In the genomic region with DNA sequence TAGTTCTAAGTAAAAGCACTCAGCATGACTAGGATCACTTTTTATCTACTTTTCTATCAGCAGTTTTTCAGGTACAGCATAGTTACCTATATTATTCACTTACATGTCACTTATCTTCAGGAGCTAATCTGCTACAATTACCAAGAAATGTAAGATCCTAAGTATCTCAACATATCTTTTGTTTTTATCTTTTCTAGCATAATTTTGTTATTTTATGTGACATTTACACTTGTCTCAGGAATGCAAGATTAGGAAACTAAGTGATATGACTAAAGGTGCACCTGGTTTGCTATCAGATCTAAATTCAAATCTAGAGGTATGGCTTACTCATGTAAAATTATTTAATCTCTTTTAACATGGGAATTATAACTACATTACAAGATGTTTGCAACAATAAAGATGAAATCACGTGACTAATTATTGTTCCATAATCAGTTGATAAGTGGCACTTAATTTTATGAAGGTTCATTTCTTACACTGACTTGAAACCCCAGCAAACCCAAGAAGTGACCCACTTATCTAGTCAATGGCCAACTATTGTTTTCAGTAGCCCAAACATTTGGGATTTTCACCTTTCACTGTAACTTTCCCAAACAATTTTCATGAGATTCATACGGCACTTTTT, we compare ENCODE assay signal across 30 cellular contexts.
"Had no signal": no experiment of that assay in that cellular context is flagged by ENCODE, and none has a peak within 500 bp of the region (broad histone marks: within the 10 kb centered on the region; RNA-seq: fewer than 3 reads in every experiment).

No MANE protein-coding gene starts in this region.

- H3K9me3 ChIP-seq: adrenal gland, body of pancreas, breast epithelium had no signal

- H3K27ac ChIP-seq: adrenal gland, body of pancreas, brain microvascular endothelial cell, breast epithelium, VCaP had no signal

- H3K27me3 ChIP-seq: adrenal gland, body of pancreas, brain microvascular endothelial cell, breast epithelium had no signal

- ATAC-seq: activated CD8-positive, alpha-beta T cell treated with anti-CD3 and anti-CD28 coated beads for 36 hours; activated naive CD4-positive, alpha-beta T cell treated with anti-CD3 and anti-CD28 coated beads, Interleukin-2, amount 50 U/mL, for 72 hours; activated T-cell treated with anti-CD3 and anti-CD28 coated beads, Interleukin-2, amount 50 U/mL, for 4 hours; activated T-cell treated with anti-CD3 and anti-CD28 coated beads, Interleukin-2, amount 50 U/mL, for 72 hours; activated T-helper 17 cell treated with anti-CD3 and anti-CD28 coated beads, Interleukin-2, amount 50 U/mL, for 72 hours; body of pancreas; T-helper 17 cell had no signal

- H3K4me1 ChIP-seq: adrenal gland, body of pancreas, breast epithelium had no signal

- H3K36me3 ChIP-seq: adrenal gland, brain microvascular endothelial cell, breast epithelium had no signal

- DNase-seq: activated B cell treated with CpG ODN at 0.5 μM for 24 hours; activated CD4-positive, alpha-beta memory T cell treated with anti-CD3 and anti-CD28 coated beads for 36 hours; activated CD4-positive, alpha-beta T cell treated with anti-CD3 and anti-CD28 coated beads for 4 hours; activated CD4-positive, alpha-beta T cell treated with anti-CD3 and anti-CD28 coated beads, Interleukin-2, amount 10 ng/mL, durations not matched to agents 24 days and 14 days; activated CD4-positive, alpha-beta T cell treated with anti-CD3 and anti-CD28 coated beads, Interleukin-2, amount 50 U/mL, for 1 hour; activated CD4-positive, alpha-beta T cell treated with anti-CD3 and anti-CD28 coated beads, Interleukin-2, amount 50 U/mL, for 4 hours; activated CD4-positive, CD25-positive, alpha-beta regulatory T cell treated with anti-CD3 and anti-CD28 coated beads, Interleukin-2, amount 50 U/mL, for 72 hours; activated CD8-positive, alpha-beta memory T cell treated with anti-CD3 and anti-CD28 coated beads, Interleukin-2, amount 50 U/mL, for 4 hours; activated CD8-positive, alpha-beta T cell treated with anti-CD3 and anti-CD28 coated beads for 36 hours; activated effector memory CD4-positive, alpha-beta T cell treated with anti-CD3 and anti-CD28 coated beads, Interleukin-2, amount 50 U/mL, for 16 hours; activated gamma-delta T cell treated with Interleukin-2 at 50 U/mL for 16 hours; activated naive CD4-positive, alpha-beta T cell; activated naive CD4-positive, alpha-beta T cell treated with anti-CD3 and anti-CD28 coated beads for 36 hours; activated naive CD4-positive, alpha-beta T cell treated with anti-CD3 and anti-CD28 coated beads, Interleukin-2, amount 50 U/mL, for 16 hours; activated naive CD8-positive, alpha-beta T cell treated with anti-CD3 and anti-CD28 coated beads for 36 hours; activated T-cell treated with anti-CD3 and anti-CD28 coated beads for 4 hours; activated T-cell treated with anti-CD3 and anti-CD28 coated beads, Interleukin-2, amount 50 U/mL, for 1 hour; activated T-cell treated with anti-CD3 and anti-CD28 coated beads, Interleukin-2, amount 50 U/mL, for 4 hours; activated T-cell treated with anti-CD3 and anti-CD28 coated beads, Interleukin-2, amount 50 U/mL, for 72 hours; adrenal gland; amniotic stem cell; aorta; body of pancreas; brain microvascular endothelial cell; central memory CD4-positive, alpha-beta T cell; T-helper 17 cell had no signal

- H3K4me3 ChIP-seq: adrenal gland, body of pancreas, breast epithelium had no signal
